Comparison of ENCODE assay signal across 9 cellular contexts in the genomic region with DNA sequence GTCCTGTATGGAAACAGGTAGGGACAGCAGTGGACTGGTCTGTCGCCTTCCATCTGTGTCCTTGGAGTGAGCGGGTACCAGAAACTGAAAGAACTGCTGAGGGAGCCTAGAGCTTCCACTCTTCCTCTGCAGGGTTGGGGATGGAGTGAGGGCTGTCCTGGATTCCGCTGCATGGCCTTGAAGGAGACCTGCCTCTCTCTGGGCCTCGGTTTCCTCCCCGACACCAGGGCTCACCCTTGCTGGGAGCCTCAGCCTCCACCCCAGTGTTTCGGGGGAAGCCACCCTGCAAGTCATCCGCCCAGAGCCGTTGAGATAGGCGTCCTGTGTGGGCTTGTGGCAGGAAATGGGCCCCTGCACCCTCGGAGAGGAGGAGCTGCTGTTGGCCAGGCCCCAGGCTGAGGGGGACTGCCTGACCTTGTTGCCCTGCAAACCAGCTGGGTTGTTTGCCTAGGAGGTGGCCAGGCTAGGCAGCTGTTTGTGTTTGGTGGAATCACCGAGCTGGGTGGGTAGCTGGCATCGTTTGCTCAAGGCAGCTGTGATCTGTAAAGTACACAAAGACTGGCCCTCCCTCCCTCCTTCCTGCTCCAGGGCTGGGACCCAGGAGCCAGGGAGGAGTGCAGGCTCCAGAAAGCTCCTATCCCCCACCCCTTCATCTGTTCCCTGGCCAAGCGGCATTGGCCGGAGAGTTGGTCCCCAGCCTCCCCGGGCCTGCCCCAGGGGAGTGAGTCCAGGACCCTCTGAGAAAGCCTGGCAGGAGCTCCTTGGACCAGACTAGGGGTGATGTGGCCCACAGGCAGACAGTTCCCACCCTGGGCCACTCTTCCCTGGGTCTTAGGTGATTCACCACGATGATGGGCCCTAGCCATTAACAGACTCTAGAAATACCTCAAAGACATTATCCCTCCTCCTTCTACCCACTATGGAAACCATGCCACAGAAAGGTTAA. TPM values are rescaled to one million over a fixed set of nuclear protein-coding genes. Genes with fewer than 3 reads are reported as not detected.
DNase-seq lines count a peak whose midpoint lies in the region; ATAC-seq and TF ChIP-seq lines count a peak whose summit lies in the region.
"Had no signal": no experiment of that assay in that cellular context is flagged by ENCODE, and none has a peak within 500 bp of the region (broad histone marks: within the 10 kb centered on the region; RNA-seq: fewer than 3 reads in every experiment).

No MANE protein-coding gene starts in this region.

- H3K9me3 ChIP-seq in ES-I3 (ENCODE audit: control insufficient read depth, insufficient read depth, low read length): no peaks in the 10 kb centered on the region
- no peaks in the 10 kb centered on the region for H3K9me3 ChIP-seq in PC-9 (ENCODE audit: insufficient read depth, low read depth)
- H3K9me3 ChIP-seq in right lobe of liver: no peaks in the 10 kb centered on the region

- no peaks in the 10 kb centered on the region for H3K9me3 Mint-ChIP-seq in GM23338
- H3K9me3 Mint-ChIP-seq in stimulated activated naive CD8-positive, alpha-beta T cell treated with anti-CD3 and anti-CD28 coated beads, Interleukin-15, amount 100 ng/mL, for 72 hours: peaks cover 0 to 2% of the 10 kb centered on the region in 2 donors

- CTCF ChIA-PET in PC-9 (lab: Charles Lee): no interaction called here

- no peaks in the 10 kb centered on the region for H3K36me3 Mint-ChIP-seq in GM23338 (ENCODE audit: low read depth)

- TF ChIP-seq CTCF in GM23338 (conservative IDR thresholded peaks at IDR 0.05; ENCODE audit: low read depth in 2 of 2) (no peak), PC-9 (conservative IDR thresholded peaks at IDR 0.05) (no peak), right lobe of liver (IDR thresholded peaks at IDR 0.05) (no peak)

- no peaks in the 10 kb centered on the region for H3K9me2 ChIP-seq in GM23338 (ENCODE audit: insufficient read depth)
- no peaks in the 10 kb centered on the region for H3K9me2 ChIP-seq in PC-9 (ENCODE audit: insufficient read depth)

- H3K4me2 ChIP-seq in GM23338: peak overlapping the region; percentile 90
- H3K4me2 ChIP-seq in PC-9: 0 out of 2 replicates have a peak overlapping the region, but pooled peaks have one; percentile 21

- H3K27me3 Mint-ChIP-seq in GM23338 (ENCODE audit: insufficient read depth, low read depth, poor library complexity): peaks cover 24% of the 10 kb centered on the region
- H3K27me3 Mint-ChIP-seq in stimulated activated naive CD8-positive, alpha-beta T cell treated with anti-CD3 and anti-CD28 coated beads, Interleukin-15, amount 100 ng/mL, for 72 hours: peaks cover 15% of the 10 kb centered on the region

- TF ChIP-seq POLR2A in right lobe of liver (IDR thresholded peaks at IDR 0.05): no peak

- intact Hi-C loops in PC-9 (cut with micrococcal nuclease; ENCODE audit: unreplicated experiment) (no loop called here), right lobe of liver (cut with DNase I) (no loop called here)

- no peak for DNase-seq in GM23338 (ENCODE audit: low spot score)
- DNase-seq in PC-9: no peak
- DNase-seq in activated effector memory CD4-positive, alpha-beta T cell treated with Interleukin-2 at 50 U/mL for 16 hours: peak; percentile 77
- peak in 1 of 3 donors; percentile 71 for DNase-seq in right lobe of liver
- peak; percentile 85 to 93 for DNase-seq in stimulated activated naive CD8-positive, alpha-beta T cell treated with anti-CD3 and anti-CD28 coated beads, Interleukin-15, amount 100 ng/mL, for 72 hours
- no peak for DNase-seq in NCI-H446 treated with DMSO at 0.1 percent for 48 hours (lab: John Stamatoyannopoulos, UW)
- no peak for DNase-seq in NCI-H774 (lab: John Stamatoyannopoulos, UW)

- H3K4me1 ChIP-seq in ES-I3 (ENCODE audit: insufficient read depth, low read length) (peaks cover 25% of the 10 kb centered on the region), GM23338 (ENCODE audit: insufficient read depth) (peaks cover 21% of the 10 kb centered on the region), PC-9 (replicated peaks; ENCODE audit: insufficient read depth) (peaks cover 30% of the 10 kb centered on the region), right lobe of liver (peaks cover 0 to 20% (median 7%) of the 10 kb centered on the region in 4 donors)

- H2AFZ ChIP-seq in GM23338 (peak overlapping the region; percentile 23; the same call in 1 of the 2 replicates), PC-9 (no peak overlapping the region)

- H3K4me1 Mint-ChIP-seq in GM23338: peaks cover 30% of the 10 kb centered on the region
- peaks cover 62% of the 10 kb centered on the region for H3K4me1 Mint-ChIP-seq in stimulated activated naive CD8-positive, alpha-beta T cell treated with anti-CD3 and anti-CD28 coated beads, Interleukin-15, amount 100 ng/mL, for 72 hours

- peaks cover 11% of the 10 kb centered on the region; the same call in 1 of the 2 replicates for H3K27me3 ChIP-seq in GM23338 (ENCODE audit: insufficient read depth)
- peaks cover 22% of the 10 kb centered on the region for H3K27me3 ChIP-seq in PC-9 (ENCODE audit: insufficient read depth, low read depth)
- no peaks in the 10 kb centered on the region for H3K27me3 ChIP-seq in right lobe of liver

- peaks cover 15% of the 10 kb centered on the region; the same call in 1 of the 2 replicates for H3F3A ChIP-seq in GM23338 (replicated peaks; ENCODE audit: low read depth)
- H3F3A ChIP-seq in PC-9 (ENCODE audit: insufficient read depth, low read depth): no peaks in the 10 kb centered on the region

- H3K27ac Mint-ChIP-seq in GM23338: no peak overlapping the region
- peak overlapping the region; percentile 27 to 57 for H3K27ac Mint-ChIP-seq in stimulated activated naive CD8-positive, alpha-beta T cell treated with anti-CD3 and anti-CD28 coated beads, Interleukin-15, amount 100 ng/mL, for 72 hours

- H3K4me3 Mint-ChIP-seq in GM23338: peak overlapping the region; percentile 83
- H3K4me3 Mint-ChIP-seq in stimulated activated naive CD8-positive, alpha-beta T cell treated with anti-CD3 and anti-CD28 coated beads, Interleukin-15, amount 100 ng/mL, for 72 hours: peak overlapping the region; percentile 87 to 88

- WGBS in right lobe of liver (ENCODE audit: insufficient coverage, low coverage, low lambda C conversion rate, missing lambda C conversion rate): 35% methylated on average over 2 of the region's 16 CpGs

- no peaks in the 10 kb centered on the region for H3K79me2 ChIP-seq in GM23338 (replicated peaks; ENCODE audit: insufficient read depth)
- no peaks in the 10 kb centered on the region for H3K79me2 ChIP-seq in PC-9 (ENCODE audit: low read depth)

- peak overlapping the region; percentile 75 for H3K9ac ChIP-seq in ES-I3 (ENCODE audit: low read depth, low read length)

- no peaks in the 10 kb centered on the region for H4K20me1 ChIP-seq in GM23338 (replicated peaks; ENCODE audit: insufficient read depth)
- no peaks in the 10 kb centered on the region for H4K20me1 ChIP-seq in PC-9 (ENCODE audit: insufficient read depth)

- ATAC-seq in GM23338 (no peak), right lobe of liver (peak in 2 of 4 donors; percentile 1 to 6)
- peak; percentile 89 for ATAC-seq in stimulated activated naive CD8-positive, alpha-beta T cell treated with anti-CD3 and anti-CD28 coated beads, Interleukin-15, amount 100 ng/mL, for 72 hours

- H3K36me3 ChIP-seq in ES-I3 (ENCODE audit: insufficient read depth, low read length) (no peaks in the 10 kb centered on the region), GM23338 (ENCODE audit: insufficient read depth) (no peaks in the 10 kb centered on the region), PC-9 (ENCODE audit: low read depth) (no peaks in the 10 kb centered on the region), right lobe of liver (no peaks in the 10 kb centered on the region)

- H3K27ac ChIP-seq in GM23338 (ENCODE audit: low read depth): peak overlapping the region; percentile 47; the same call in 1 of the 2 replicates
- no peak overlapping the region for H3K27ac ChIP-seq in PC-9
- H3K27ac ChIP-seq in right lobe of liver: peak overlapping the region in 2 of 3 donors; percentile 88 to 89

- BruUV-seq in PC-9 (replicated peaks; lab: Mats Ljungman, UMichigan): no TSS peak

- H3K4me3 ChIP-seq in GM23338 (peak overlapping the region; percentile 84), PC-9 (no peak overlapping the region), right lobe of liver (peak overlapping the region; percentile 46 to 82 (median 66))

- POLR2A ChIA-PET in PC-9 (lab: Charles Lee; ENCODE audit: unreplicated experiment): interaction anchor here (0.6 kb wide), 1 partner anchor 10 kb away, joined by 4 read pairs; no protein-coding TSS in a partner anchor

TF ChIP-seq in GM23338, 12 proteins besides CTCF, POLR2A, EP300 and RAD21 (continues in another document):
- no peak for TF ChIP-seq CREB1 (CRISPR knock-in tag; IDR thresholded peaks at IDR 0.05; ENCODE audit: low read depth)
- TF ChIP-seq, protein P1, sequence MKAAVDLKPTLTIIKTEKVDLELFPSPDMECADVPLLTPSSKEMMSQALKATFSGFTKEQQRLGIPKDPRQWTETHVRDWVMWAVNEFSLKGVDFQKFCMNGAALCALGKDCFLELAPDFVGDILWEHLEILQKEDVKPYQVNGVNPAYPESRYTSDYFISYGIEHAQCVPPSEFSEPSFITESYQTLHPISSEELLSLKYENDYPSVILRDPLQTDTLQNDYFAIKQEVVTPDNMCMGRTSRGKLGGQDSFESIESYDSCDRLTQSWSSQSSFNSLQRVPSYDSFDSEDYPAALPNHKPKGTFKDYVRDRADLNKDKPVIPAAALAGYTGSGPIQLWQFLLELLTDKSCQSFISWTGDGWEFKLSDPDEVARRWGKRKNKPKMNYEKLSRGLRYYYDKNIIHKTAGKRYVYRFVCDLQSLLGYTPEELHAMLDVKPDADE (IDR thresholded peaks at IDR 0.05): no peak
- TF ChIP-seq EZH2 (IDR thresholded peaks at IDR 0.05; ENCODE audit: low read depth, unreplicated experiment): no peak
- TF ChIP-seq ZNF114 (CRISPR knock-in tag; IDR thresholded peaks at IDR 0.05): no peak
- TF ChIP-seq POLR2AphosphoS5 (IDR thresholded peaks at IDR 0.05; ENCODE audit: low read depth): no peak
- no peak for TF ChIP-seq EZH2phosphoT487 (IDR thresholded peaks at IDR 0.05; ENCODE audit: unreplicated experiment)
- TF ChIP-seq ZNF331 (CRISPR knock-in tag; IDR thresholded peaks at IDR 0.05; ENCODE audit: low read depth): no peak

RNA-seq across cellular contexts. Expression of a gene that starts 1.3 kb away (rescaled TPM):
- total RNA-seq in GM23338 (2014; rRNA removed; shearing (Covaris generic)): 3.4 and 5.2 TPM in 2 replicates
- polyA plus RNA-seq in GM23338 (2016; fragmentation: Nextera tagmentation; extraction: Ambion mirVana): 3.3 and 3.6 TPM in 2 replicates
- total RNA-seq in PC-9 (2021) (not detected in 2 replicates), right lobe of liver (10 to 100 TPM in 3 of 6 experiments, 1 to 10 TPM in 3; 5.0 to 14.4 (median 9.0) TPM)
- total RNA-seq: kidney epithelial cell had no signal

RNA-seq across cellular contexts. Expression of a gene that starts 10.1 kb away (rescaled TPM):
- 85.8 and 100 TPM in 2 replicates for total RNA-seq in GM23338 (2014; rRNA removed; shearing (Covaris generic))
- 48.8 and 49.3 TPM in 2 replicates for polyA plus RNA-seq in GM23338 (2016; fragmentation: Nextera tagmentation; extraction: Ambion mirVana)
- 83.6 and 105 TPM in 2 replicates for total RNA-seq in PC-9 (2021)
- 100 to 1,000 TPM; 105 to 218 (median 161) TPM for total RNA-seq in right lobe of liver

RNA-seq across cellular contexts. Expression of a gene that starts 25.6 kb away (rescaled TPM):
- total RNA-seq in GM23338 (2014; rRNA removed; shearing (Covaris generic)): not detected in 2 replicates
- not detected in 2 replicates for polyA plus RNA-seq in GM23338 (2016; fragmentation: Nextera tagmentation; extraction: Ambion mirVana)
- total RNA-seq in PC-9 (2021) (not detected in 2 replicates), right lobe of liver (1 to 10 TPM in 2 of 6 experiments, under 1 TPM in 3, not detected in 1; 0.44 to 2.6 (median 0.74) TPM)
- total RNA-seq: kidney epithelial cell had no signal

RNA-seq across cellular contexts. Expression of a gene that starts 37.8 kb away (rescaled TPM):
- total RNA-seq in GM23338 (2014; rRNA removed; shearing (Covaris generic)): 37.5 and 62.1 TPM in 2 replicates
- 30.7 and 37.3 TPM in 2 replicates for polyA plus RNA-seq in GM23338 (2016; fragmentation: Nextera tagmentation; extraction: Ambion mirVana)
- total RNA-seq in PC-9 (2021) (31.5 and 37.6 TPM in 2 replicates), right lobe of liver (10 to 100 TPM in 5 of 6 experiments, 1 to 10 TPM in 1; 10.0 to 23.0 (median 16.3) TPM)

Comparison
In these comparisons a context has a peak if more than half of its experiments do, and no peak if none do; other contexts are left out.
1. DNase-seq: peak in activated effector memory CD4-positive, alpha-beta T cell treated with Interleukin-2 at 50 U/mL for 16 hours (single experiment) and stimulated activated naive CD8-positive, alpha-beta T cell treated with anti-CD3 and anti-CD28 coated beads, Interleukin-15, amount 100 ng/mL, for 72 hours (2 of 2); none in GM23338 (single experiment), PC-9 (0 of 2), NCI-H446 treated with DMSO at 0.1 percent for 48 hours (single experiment) and NCI-H774 (single experiment).